8 cellular contexts compared by ENCODE assay signal in genomic region chr19:29714371-29714952, GRCh38. TPM values are rescaled to one million over a fixed set of nuclear protein-coding genes. Genes with fewer than 3 reads are reported as not detected.
DNase-seq lines count a peak whose midpoint lies in the region; ATAC-seq and TF ChIP-seq lines count a peak whose summit lies in the region.

No MANE protein-coding gene starts in this region.

- no peaks in the 10 kb centered on the region for H3K27me3 ChIP-seq in ACC112 (ENCODE audit: insufficient read depth, low read length)
- no peaks in the 10 kb centered on the region for H3K27me3 ChIP-seq in HUES6 (ENCODE audit: control insufficient read depth, insufficient read depth, low read length)
- no peaks in the 10 kb centered on the region for H3K27me3 ChIP-seq in left ventricle myocardium inferior (ENCODE audit: low read depth)
- H3K27me3 ChIP-seq in spleen (replicated peaks in 1 of 7), result no peaks in the 10 kb centered on the region

- intact Hi-C loops in activated T-helper 1 cell treated with anti-CD3 and anti-CD28 coated beads, Interleukin-12 subunit alpha, Interleukin-12 subunit beta, Interleukin-2, Interleukin-4 antibody, amounts not matched to agents 30 ng/mL and 10 ng/mL and 1 ng/mL, durations not matched to agents 14 hours and 24 hours and 36 hours (cut with micrococcal nuclease), result loop anchor here (1.0 kb wide), 2 partner anchors 9 to 41 kb away; no protein-coding TSS in a partner anchor
- intact Hi-C loops in left ventricle myocardium inferior (cut with micrococcal nuclease) (no loop called here), spleen (cut with DNase I; ENCODE audit: low total_unique reads) (loop anchor here (10.0 kb wide), 1 partner anchor 50 kb away; the partner anchor contains the start of gene PLEKHF1)

- H3K4me3 Mint-ChIP-seq in activated T-helper 1 cell treated with anti-CD3 and anti-CD28 coated beads, Interleukin-12 subunit alpha, Interleukin-12 subunit beta, Interleukin-2, Interleukin-4 antibody, amounts not matched to agents 30 ng/mL and 10 ng/mL and 1 ng/mL, durations not matched to agents 14 hours and 24 hours and 36 hours, result peak overlapping the region; percentile 87

- H3K9me3 ChIP-seq in HUES6 (ENCODE audit: control insufficient read depth, insufficient read depth, low read depth, low read length), result no peaks in the 10 kb centered on the region
- H3K9me3 ChIP-seq in left ventricle myocardium inferior (replicated peaks), result no peaks in the 10 kb centered on the region
- no peaks in the 10 kb centered on the region for H3K9me3 ChIP-seq in spleen

- H3K4me1 ChIP-seq in ACC112 (ENCODE audit: control insufficient read depth, insufficient read depth, low read length, unreplicated experiment) (peaks cover 13% of the 10 kb centered on the region), HUES6 (ENCODE audit: control insufficient read depth, insufficient read depth, low read length) (peaks cover 24% of the 10 kb centered on the region), left ventricle myocardium inferior (peaks cover 69% of the 10 kb centered on the region), spleen (peaks cover 27 to 75% (median 61%) of the 10 kb centered on the region in 6 donors)

- H3K27ac Mint-ChIP-seq in activated T-helper 1 cell treated with anti-CD3 and anti-CD28 coated beads, Interleukin-12 subunit alpha, Interleukin-12 subunit beta, Interleukin-2, Interleukin-4 antibody, amounts not matched to agents 30 ng/mL and 10 ng/mL and 1 ng/mL, durations not matched to agents 14 hours and 24 hours and 36 hours, result peak overlapping the region; percentile 93

- H3K36me3 ChIP-seq in ACC112 (ENCODE audit: insufficient read depth, low read length) (no peaks in the 10 kb centered on the region), HUES6 (ENCODE audit: control insufficient read depth, insufficient read depth, low read length) (no peaks in the 10 kb centered on the region), left ventricle myocardium inferior (no peaks in the 10 kb centered on the region), spleen (no peaks in the 10 kb centered on the region)

- DNase-seq in activated T-helper 1 cell treated with anti-CD3 and anti-CD28 coated beads, Interleukin-12 subunit alpha, Interleukin-12 subunit beta, Interleukin-2, Interleukin-4 antibody, amounts not matched to agents 30 ng/mL and 10 ng/mL and 1 ng/mL, durations not matched to agents 14 hours and 24 hours and 36 hours (ENCODE audit: low spot score), result peak; percentile 37
- DNase-seq in left ventricle myocardium inferior (no peak), spleen (no peak), NCI-H187 treated with DMSO at 0.1 percent for 48 hours (lab: John Stamatoyannopoulos, UW) (no peak), HT-29 (ENCODE audit: low spot score) (no peak)

- TF ChIP-seq CTCF in left ventricle myocardium inferior (IDR thresholded peaks at IDR 0.05; ENCODE audit: borderline replicate concordance), result no peak
- TF ChIP-seq CTCF in spleen (IDR thresholded peaks at IDR 0.05 in 8 of 11, conservative IDR thresholded peaks at IDR 0.05 in 3 of 11), result no peak

- peaks cover 22% of the 10 kb centered on the region for H3K79me2 ChIP-seq in ACC112 (ENCODE audit: control insufficient read depth, insufficient read depth, low read length, unreplicated experiment)

- H3K4me3 ChIP-seq in ACC112 (ENCODE audit: low read depth, low read length), result peak overlapping the region; percentile 96
- peak overlapping the region; percentile 59 for H3K4me3 ChIP-seq in HUES6 (ENCODE audit: low read depth, low read length)
- peak overlapping the region; percentile 92 for H3K4me3 ChIP-seq in left ventricle myocardium inferior
- peak overlapping the region; percentile 47 to 97 (median 87) for H3K4me3 ChIP-seq in spleen

- peak overlapping the region; percentile 1 for H3K9ac ChIP-seq in HUES6 (ENCODE audit: low read length)

- H2AFZ ChIP-seq in ACC112 (ENCODE audit: low read length, unreplicated experiment), result peak overlapping the region; percentile 89

- peaks cover 61% of the 10 kb centered on the region for H3K4me1 Mint-ChIP-seq in activated T-helper 1 cell treated with anti-CD3 and anti-CD28 coated beads, Interleukin-12 subunit alpha, Interleukin-12 subunit beta, Interleukin-2, Interleukin-4 antibody, amounts not matched to agents 30 ng/mL and 10 ng/mL and 1 ng/mL, durations not matched to agents 14 hours and 24 hours and 36 hours (ENCODE audit: low read depth)

- H3K27me3 Mint-ChIP-seq in activated T-helper 1 cell treated with anti-CD3 and anti-CD28 coated beads, Interleukin-12 subunit alpha, Interleukin-12 subunit beta, Interleukin-2, Interleukin-4 antibody, amounts not matched to agents 30 ng/mL and 10 ng/mL and 1 ng/mL, durations not matched to agents 14 hours and 24 hours and 36 hours (ENCODE audit: insufficient read depth), result no peaks in the 10 kb centered on the region

- H3K9me3 Mint-ChIP-seq in activated T-helper 1 cell treated with anti-CD3 and anti-CD28 coated beads, Interleukin-12 subunit alpha, Interleukin-12 subunit beta, Interleukin-2, Interleukin-4 antibody, amounts not matched to agents 30 ng/mL and 10 ng/mL and 1 ng/mL, durations not matched to agents 14 hours and 24 hours and 36 hours, result no peaks in the 10 kb centered on the region

- 27 to 32% (median 30%) methylated on average over 13 to 15 of the region's 15 CpGs for WGBS in spleen, 5 donors

- H3K27ac ChIP-seq in ACC112 (ENCODE audit: low read depth, low read length) (peak overlapping the region; percentile 50; the same call in 1 of the 2 replicates), HUES6 (ENCODE audit: low read depth, low read length) (no peak overlapping the region), left ventricle myocardium inferior (replicated peaks) (peak overlapping the region; percentile 91), spleen (peak overlapping the region; percentile 87 to 97 (median 95))

- H3K36me3 Mint-ChIP-seq in activated T-helper 1 cell treated with anti-CD3 and anti-CD28 coated beads, Interleukin-12 subunit alpha, Interleukin-12 subunit beta, Interleukin-2, Interleukin-4 antibody, amounts not matched to agents 30 ng/mL and 10 ng/mL and 1 ng/mL, durations not matched to agents 14 hours and 24 hours and 36 hours (ENCODE audit: low read depth), result peaks cover 27% of the 10 kb centered on the region

- TF ChIP-seq POLR2A in spleen (IDR thresholded peaks at IDR 0.05), result no peak

- peak; percentile 13 for ATAC-seq in GM19351 (IDR thresholded peaks at IDR 0.05; ENCODE audit: unreplicated experiment)

RNA-seq across cellular contexts. Expression of gene C19orf12, which starts 0.6 kb away (rescaled TPM):
- 47.9 and 50.2 TPM in 2 replicates for total RNA-seq in activated T-helper 1 cell treated with anti-CD3 and anti-CD28 coated beads, Interleukin-12 subunit alpha, Interleukin-12 subunit beta, Interleukin-2, Interleukin-4 antibody, amounts not matched to agents 30 ng/mL and 10 ng/mL and 1 ng/mL, durations not matched to agents 14 hours and 24 hours and 36 hours
- 48.6 TPM for total RNA-seq in left ventricle myocardium inferior
- total RNA-seq in spleen, result 10 to 100 TPM; 24.2 to 36.9 (median 30.2) TPM
- 10 to 100 TPM; 13.8 to 19.3 (median 13.9) TPM for polyA plus RNA-seq in spleen
- 22.4 and 24.5 TPM in 2 replicates for total RNA-seq in HT-29 (2014; rRNA removed; shearing (Covaris generic))

RNA-seq across cellular contexts. Expression of gene PLEKHF1, which starts 49.2 kb away (rescaled TPM):
- 30.9 and 35.0 TPM in 2 replicates for total RNA-seq in activated T-helper 1 cell treated with anti-CD3 and anti-CD28 coated beads, Interleukin-12 subunit alpha, Interleukin-12 subunit beta, Interleukin-2, Interleukin-4 antibody, amounts not matched to agents 30 ng/mL and 10 ng/mL and 1 ng/mL, durations not matched to agents 14 hours and 24 hours and 36 hours
- 27.8 TPM for total RNA-seq in left ventricle myocardium inferior
- total RNA-seq in spleen, result 10 to 100 TPM; 12.4 to 28.0 (median 18.5) TPM
- polyA plus RNA-seq in spleen, result 10 to 100 TPM in 2 of 3 donors, 1 to 10 TPM in 1; 9.7 to 18.6 (median 10.7) TPM
- 1.1 and 1.2 TPM in 2 replicates for total RNA-seq in HT-29 (2014; rRNA removed; shearing (Covaris generic))
